Comparison of ENCODE assay signal across 8 cellular contexts in the genomic region with DNA sequence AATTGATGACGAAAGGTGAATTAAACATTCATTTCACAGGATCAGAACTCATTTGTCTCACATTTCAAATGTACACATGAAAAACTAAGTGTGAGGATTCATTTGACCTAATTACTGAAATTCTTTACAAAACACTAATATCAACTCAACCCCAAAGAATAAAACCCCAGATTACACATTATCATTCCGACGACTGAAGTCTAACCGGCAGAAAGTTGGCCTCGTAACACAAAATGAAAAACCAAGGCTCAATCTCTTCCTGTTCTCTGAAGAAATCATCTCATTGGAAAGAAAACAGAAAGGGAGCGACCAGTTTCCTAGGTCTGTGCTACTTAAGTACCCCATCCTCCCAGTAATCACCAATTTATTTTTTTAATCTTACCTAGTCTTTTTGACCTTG. TPM values are rescaled to one million over a fixed set of nuclear protein-coding genes. Genes with fewer than 3 reads are reported as not detected.
A peak's percentile ranks its signal among the peaks of the same experiment; 100 is the strongest.
DNase-seq lines count a peak whose midpoint lies in the region; ATAC-seq, FAIRE-seq and TF ChIP-seq lines count a peak whose summit lies in the region.

No MANE protein-coding gene starts in this region.

- H3K4me3 Mint-ChIP-seq in CD8-positive, alpha-beta memory T cell, result peak overlapping the region; percentile 83 to 98 (median 89)
- peak overlapping the region; percentile 88 to 98 (median 93) for H3K4me3 Mint-ChIP-seq in naive thymus-derived CD4-positive, alpha-beta T cell

- TF ChIP-seq CTCF in LNCaP clone FGC (IDR thresholded peaks at IDR 0.05; ENCODE audit: control insufficient read depth, extremely low read depth, insufficient read depth) (no peak), bronchial epithelial cell (IDR thresholded peaks at IDR 0.05; ENCODE audit: insufficient read depth, low read length, severe bottlenecking) (no peak), coronary artery (IDR thresholded peaks at IDR 0.05) (no peak)

- peak overlapping the region; percentile 85 for H3K4me3 ChIP-seq in CD8-positive, alpha-beta memory T cell (ENCODE audit: low read length)
- H3K4me3 ChIP-seq in LNCaP clone FGC (ENCODE audit: low read depth, low read length), result peak overlapping the region; percentile 100
- peak overlapping the region; percentile 97 for H3K4me3 ChIP-seq in bronchial epithelial cell (ENCODE audit: low read depth, low read length)
- peak overlapping the region; percentile 84 for H3K4me3 ChIP-seq in naive thymus-derived CD4-positive, alpha-beta T cell (ENCODE audit: low read length)
- no peak overlapping the region for H3K4me3 ChIP-seq in coronary artery

- POLR2A ChIA-PET in CD8-positive, alpha-beta memory T cell (lab: Charles Lee), result no interaction called here
- POLR2A ChIA-PET in naive thymus-derived CD4-positive, alpha-beta T cell (lab: Charles Lee), result interaction anchor here (1.1 kb wide), 1 partner anchor 16 kb away, joined by 4 read pairs; no protein-coding TSS in a partner anchor

- H3K27me3 Mint-ChIP-seq in CD8-positive, alpha-beta memory T cell, result peaks cover 0 to 3% of the 10 kb centered on the region in 2 donors
- H3K27me3 Mint-ChIP-seq in naive thymus-derived CD4-positive, alpha-beta T cell, result no peaks in the 10 kb centered on the region

- FAIRE-seq in bronchial epithelial cell (lab: Jason Lieb, UNC), result no peak

- H3K4me1 ChIP-seq in CD8-positive, alpha-beta memory T cell (ENCODE audit: insufficient read depth, low read length), result peaks cover 20% of the 10 kb centered on the region
- H3K4me1 ChIP-seq in naive thymus-derived CD4-positive, alpha-beta T cell (ENCODE audit: control insufficient read depth in 2 of 2, insufficient read depth in 2 of 2, low read length in 2 of 2), result peaks cover 0 to 18% of the 10 kb centered on the region in 2 donors

- ATAC-seq in naive thymus-derived CD4-positive, alpha-beta T cell, result no peak
- no peak for ATAC-seq in GM21529 (IDR thresholded peaks at IDR 0.05; ENCODE audit: unreplicated experiment)

- CTCF ChIA-PET in CD8-positive, alpha-beta memory T cell (lab: Charles Lee), result no interaction called here
- CTCF ChIA-PET in naive thymus-derived CD4-positive, alpha-beta T cell (lab: Charles Lee), result no interaction called here

- peak overlapping the region in 7 of 8 donors; percentile 39 to 89 (median 81) for H3K27ac Mint-ChIP-seq in CD8-positive, alpha-beta memory T cell
- H3K27ac Mint-ChIP-seq in naive thymus-derived CD4-positive, alpha-beta T cell, result peak overlapping the region in 7 of 9 donors; percentile 1 to 95 (median 83)

- no peaks in the 10 kb centered on the region for H3K9me3 ChIP-seq in CD8-positive, alpha-beta memory T cell (ENCODE audit: low read length)
- no peaks in the 10 kb centered on the region for H3K9me3 ChIP-seq in naive thymus-derived CD4-positive, alpha-beta T cell (ENCODE audit: control insufficient read depth in 2 of 3, low read length in 3 of 3)

- peak overlapping the region; percentile 28 for H3K27ac ChIP-seq in CD8-positive, alpha-beta memory T cell (ENCODE audit: low read depth, low read length)
- no peak overlapping the region for H3K27ac ChIP-seq in naive thymus-derived CD4-positive, alpha-beta T cell (ENCODE audit: low read depth, low read length)
- no peak overlapping the region for H3K27ac ChIP-seq in coronary artery

- no peaks in the 10 kb centered on the region for H3K36me3 ChIP-seq in CD8-positive, alpha-beta memory T cell (ENCODE audit: insufficient read depth, low read length)
- peaks cover 6% of the 10 kb centered on the region for H3K36me3 ChIP-seq in bronchial epithelial cell (ENCODE audit: control insufficient read depth, insufficient read depth, low read length)
- peaks cover 0 to 17% (median 0%) of the 10 kb centered on the region in 3 experiments for H3K36me3 ChIP-seq in naive thymus-derived CD4-positive, alpha-beta T cell (ENCODE audit: control insufficient read depth in 2 of 3, insufficient read depth in 3 of 3, low read length in 3 of 3)

- peaks cover 0 to 24% (median 2%) of the 10 kb centered on the region in 3 donors for H3K36me3 Mint-ChIP-seq in CD8-positive, alpha-beta memory T cell
- peaks cover 0 to 20% (median 4%) of the 10 kb centered on the region in 5 donors for H3K36me3 Mint-ChIP-seq in naive thymus-derived CD4-positive, alpha-beta T cell

- H3K27me3 ChIP-seq in CD8-positive, alpha-beta memory T cell (ENCODE audit: insufficient read depth, low read length, poor library complexity, severe bottlenecking), result no peaks in the 10 kb centered on the region
- no peaks in the 10 kb centered on the region for H3K27me3 ChIP-seq in bronchial epithelial cell (ENCODE audit: control insufficient read depth, insufficient read depth, low read length)
- H3K27me3 ChIP-seq in naive thymus-derived CD4-positive, alpha-beta T cell (ENCODE audit: control insufficient read depth in 2 of 2, insufficient read depth in 2 of 2, low read length in 2 of 2), result no peaks in the 10 kb centered on the region

- H3K4me1 Mint-ChIP-seq in CD8-positive, alpha-beta memory T cell, result peaks cover 28 to 40% (median 39%) of the 10 kb centered on the region in 3 donors
- H3K4me1 Mint-ChIP-seq in naive thymus-derived CD4-positive, alpha-beta T cell, result peaks cover 12 to 49% (median 39%) of the 10 kb centered on the region in 7 donors

- H3K9me3 Mint-ChIP-seq in CD8-positive, alpha-beta memory T cell, result no peaks in the 10 kb centered on the region
- H3K9me3 Mint-ChIP-seq in naive thymus-derived CD4-positive, alpha-beta T cell, result peaks cover 0 to 5% (median 0%) of the 10 kb centered on the region in 11 donors

- DNase-seq in CD8-positive, alpha-beta memory T cell, result no peak
- no peak for DNase-seq in LNCaP clone FGC (ENCODE audit: low read depth)
- DNase-seq in bronchial epithelial cell (ENCODE audit: low read depth), result no peak
- no peak for DNase-seq in naive thymus-derived CD4-positive, alpha-beta T cell
- no peak for DNase-seq in OCI-M2 (lab: John Stamatoyannopoulos, UW; ENCODE audit: unreplicated experiment)
- no peak for DNase-seq in coronary artery (ENCODE audit: low spot score)
- no peak for DNase-seq in GF-D8 (lab: John Stamatoyannopoulos, UW)

- intact Hi-C loops in naive thymus-derived CD4-positive, alpha-beta T cell (cut with micrococcal nuclease), result no loop called here

RNA-seq across cellular contexts. Expression of gene JPT1, which starts 1.8 kb away (rescaled TPM):
- total RNA-seq in CD8-positive, alpha-beta memory T cell, result 100 to 1,000 TPM; 189 to 200 TPM
- 123 TPM for polyA plus RNA-seq in CD8-positive, alpha-beta memory T cell
- 182 and 188 TPM in 2 replicates for total RNA-seq in bronchial epithelial cell
- total RNA-seq in naive thymus-derived CD4-positive, alpha-beta T cell, result 100 to 1,000 TPM in 1 of 5 experiments, 10 to 100 TPM in 4; 12.3 to 227 (median 29.3) TPM
- 10 to 100 TPM; 70.0 to 72.3 TPM for polyA plus RNA-seq in naive thymus-derived CD4-positive, alpha-beta T cell

RNA-seq across cellular contexts. Expression of gene NT5C, which starts 21.0 kb away (rescaled TPM):
- total RNA-seq in CD8-positive, alpha-beta memory T cell, result 10 to 100 TPM; 75.7 to 84.8 TPM
- 42.3 TPM for polyA plus RNA-seq in CD8-positive, alpha-beta memory T cell
- 47.0 and 57.1 TPM in 2 replicates for total RNA-seq in bronchial epithelial cell
- total RNA-seq in naive thymus-derived CD4-positive, alpha-beta T cell, result 10 to 100 TPM; 23.4 to 54.8 (median 37.5) TPM
- polyA plus RNA-seq in naive thymus-derived CD4-positive, alpha-beta T cell, result 10 to 100 TPM; 31.1 to 33.1 TPM

RNA-seq across cellular contexts. Expression of gene SUMO2, which starts 30.2 kb away (rescaled TPM):
- 100 to 1,000 TPM; 653 to 687 TPM for total RNA-seq in CD8-positive, alpha-beta memory T cell
- polyA plus RNA-seq in CD8-positive, alpha-beta memory T cell, result 405 TPM
- total RNA-seq in bronchial epithelial cell, result 60.0 and 87.1 TPM in 2 replicates
- total RNA-seq in naive thymus-derived CD4-positive, alpha-beta T cell, result 100 to 1,000 TPM; 201 to 494 (median 247) TPM
- 100 to 1,000 TPM; 173 to 357 TPM for polyA plus RNA-seq in naive thymus-derived CD4-positive, alpha-beta T cell

RNA-seq across cellular contexts. Expression of gene ARMC7, which starts 42.8 kb away (rescaled TPM):
- 10 to 100 TPM; 15.2 to 15.9 TPM for total RNA-seq in CD8-positive, alpha-beta memory T cell
- 4.0 TPM for polyA plus RNA-seq in CD8-positive, alpha-beta memory T cell
- 1.8 and 3.2 TPM in 2 replicates for total RNA-seq in bronchial epithelial cell
- total RNA-seq in naive thymus-derived CD4-positive, alpha-beta T cell, result 10 to 100 TPM in 4 of 5 experiments, 1 to 10 TPM in 1; 5.8 to 18.9 (median 17.8) TPM
- polyA plus RNA-seq in naive thymus-derived CD4-positive, alpha-beta T cell, result 1 to 10 TPM; 1.8 to 4.4 TPM

RNA-seq across cellular contexts. Expression of gene NUP85, which starts 53.0 kb away (rescaled TPM):
- total RNA-seq in CD8-positive, alpha-beta memory T cell, result 100 to 1,000 TPM; 147 to 152 TPM
- polyA plus RNA-seq in CD8-positive, alpha-beta memory T cell, result 39.0 TPM
- total RNA-seq in bronchial epithelial cell, result 21.4 and 22.4 TPM in 2 replicates
- total RNA-seq in naive thymus-derived CD4-positive, alpha-beta T cell, result 100 to 1,000 TPM in 2 of 5 experiments, 10 to 100 TPM in 3; 96.3 to 143 (median 99.2) TPM
- 10 to 100 TPM; 21.0 to 57.3 TPM for polyA plus RNA-seq in naive thymus-derived CD4-positive, alpha-beta T cell
